In genomic region chr3:8482960-8483665, GRCh38 we compare ENCODE assay signal across 8 cellular contexts. TPM values are rescaled to one million over a fixed set of nuclear protein-coding genes. Genes with fewer than 3 reads are reported as not detected.
A peak's percentile ranks its signal among the peaks of the same experiment; 100 is the strongest.
DNase-seq lines count a peak whose midpoint lies in the region; ATAC-seq, FAIRE-seq and TF ChIP-seq lines count a peak whose summit lies in the region.

No MANE protein-coding gene starts in this region.

- TSS peak; percentile 86 for BruUV-seq in endothelial cell of umbilical vein (replicated peaks; lab: Mats Ljungman, UMichigan)

- H3K79me2 ChIP-seq in endothelial cell of umbilical vein (ENCODE audit: control insufficient read depth, insufficient read depth, low read length) = no peaks in the 10 kb centered on the region

- peak overlapping the region; percentile 15 for H3K9ac ChIP-seq in endothelial cell of umbilical vein (replicated peaks; ENCODE audit: extremely low read depth, insufficient read depth, low read length)

- H4K20me1 ChIP-seq in endothelial cell of umbilical vein (replicated peaks; ENCODE audit: control insufficient read depth, extremely low read depth, insufficient read depth, low read length) = no peaks in the 10 kb centered on the region

- H3K27ac Mint-ChIP-seq in WTC11 = no peak overlapping the region

- DNase-seq in NCI-H2029 treated with DMSO at 0.1 percent for 48 hours (lab: John Stamatoyannopoulos, UW) (peak; percentile 97), endothelial cell of umbilical vein (ENCODE audit: low read depth, low spot score) (peak; percentile 96), lung (ENCODE audit: low spot score) (peak; percentile 67), upper lobe of left lung (peak in 1 of 2 donors; percentile 44), WTC11 (ENCODE audit: low spot score) (no peak), cerebellar nuclear complex (lab: John Stamatoyannopoulos, UW) (no peak)

- POLR2A ChIA-PET in endothelial cell of umbilical vein (lab: Charles Lee) (interaction anchor here (2.0 kb wide), 1 partner anchor 18 kb away, joined by 9 read pairs; the partner anchor contains the start of gene LMCD1), WTC11 (lab: Charles Lee) (no interaction called here)

- H3K36me3 ChIP-seq in endothelial cell of umbilical vein (ENCODE audit: control insufficient read depth in 2 of 2, extremely low read depth in 1 of 2, insufficient read depth in 2 of 2, low read length in 2 of 2) (no peaks in the 10 kb centered on the region), lung (ENCODE audit: control insufficient read depth in 2 of 2, insufficient read depth in 2 of 2, low read length in 2 of 2) (no peaks in the 10 kb centered on the region), upper lobe of left lung (no peaks in the 10 kb centered on the region)

- H3K4me1 Mint-ChIP-seq in WTC11 = no peaks in the 10 kb centered on the region

- intact Hi-C loops in endothelial cell of umbilical vein (cut with micrococcal nuclease) = loop anchor here (1.0 kb wide), 3 partner anchors 18 to 39 kb away; partner anchors contain the start of gene LMCD1

- H3K4me1 ChIP-seq in endothelial cell of umbilical vein (ENCODE audit: control insufficient read depth, extremely low read depth, insufficient read depth, low read length) (peaks cover 16% of the 10 kb centered on the region), lung (ENCODE audit: control insufficient read depth in 2 of 2, insufficient read depth in 2 of 2, low read length in 2 of 2) (peaks cover 6 to 20% of the 10 kb centered on the region in 2 donors), upper lobe of left lung (peaks cover 12 to 27% (median 26%) of the 10 kb centered on the region in 4 donors)

- 35 to 71% methylated on average over 4 of the region's 4 CpGs for WGBS in lung, 2 donors
- WGBS in upper lobe of left lung, 2 donors = 38 to 40% methylated on average over 4 of the region's 4 CpGs

- H3K27me3 ChIP-seq in endothelial cell of umbilical vein (ENCODE audit: control insufficient read depth in 2 of 2, insufficient read depth in 2 of 2, low read length in 2 of 2) (no peaks in the 10 kb centered on the region), lung (ENCODE audit: control insufficient read depth, insufficient read depth) (no peaks in the 10 kb centered on the region), upper lobe of left lung (no peaks in the 10 kb centered on the region)

- TF ChIP-seq CTCF in endothelial cell of umbilical vein (IDR thresholded peaks at IDR 0.05; ENCODE audit: extremely low read depth in 1 of 2, insufficient read depth in 1 of 2, low read depth in 1 of 2, low read length in 2 of 2) = no peak
- TF ChIP-seq CTCF in lung (IDR thresholded peaks at IDR 0.05; ENCODE audit: control extremely low read depth, extremely low read depth) = no peak
- no peak for TF ChIP-seq CTCF in upper lobe of left lung (IDR thresholded peaks at IDR 0.05)
- TF ChIP-seq CTCF in WTC11 (IDR thresholded peaks at IDR 0.05) = no peak

- CTCF ChIA-PET in endothelial cell of umbilical vein (lab: Charles Lee) = interaction anchor here (0.8 to 2.6 kb wide), 11 partner anchors 12 to 287 kb away, joined by 3 to 19 read pairs (median 4); partner anchors contain the start of genes LMCD1 and OXTR
- CTCF ChIA-PET in WTC11 (lab: Charles Lee) = no interaction called here

- peaks cover 13% of the 10 kb centered on the region for H3K36me3 Mint-ChIP-seq in WTC11

- peaks cover 18% of the 10 kb centered on the region for H3K9me3 Mint-ChIP-seq in WTC11

- ATAC-seq in lung (ENCODE audit: insufficient read depth, low FRiP score) (peak; percentile 59), upper lobe of left lung (ENCODE audit: low FRiP score in 2 of 2) (peak; percentile 82 to 91), HG02798 (IDR thresholded peaks at IDR 0.05; ENCODE audit: poor library complexity, unreplicated experiment) (no peak), WTC11 (no peak), HG02852 (IDR thresholded peaks at IDR 0.05; ENCODE audit: unreplicated experiment) (no peak)

- H3K27me3 Mint-ChIP-seq in WTC11 (ENCODE audit: low read depth) = peaks cover 7% of the 10 kb centered on the region; the same call in 1 of the 2 replicates

- peak in 1 of 4 donors; percentile 23 for TF ChIP-seq EP300 in upper lobe of left lung (IDR thresholded peaks at IDR 0.05)

- H3K9me1 ChIP-seq in endothelial cell of umbilical vein (replicated peaks; ENCODE audit: control insufficient read depth, extremely low read depth, insufficient read depth, low read length) = no peaks in the 10 kb centered on the region

- TF ChIP-seq POLR2A in endothelial cell of umbilical vein (IDR thresholded peaks at IDR 0.05; ENCODE audit: low read depth, low read length) (no peak), upper lobe of left lung (IDR thresholded peaks at IDR 0.05) (no peak)

- FAIRE-seq in endothelial cell of umbilical vein (lab: Jason Lieb, UNC) = peak; percentile 91

- dilution Hi-C loops in endothelial cell of umbilical vein (cut with MboI; ENCODE audit: extremely low pct_ligation_motif_present, low sequenced_read_pairs) = no loop called here

- no peak overlapping the region for H3K4me3 Mint-ChIP-seq in WTC11

- no peak overlapping the region for H2AFZ ChIP-seq in endothelial cell of umbilical vein (ENCODE audit: low read depth, low read length)

- H3K27ac ChIP-seq in endothelial cell of umbilical vein (ENCODE audit: insufficient read depth, low read depth, low read length) (peak overlapping the region; percentile 66), lung (ENCODE audit: low read depth in 1 of 2, low read length in 1 of 2) (peak overlapping the region; percentile 61 to 90), upper lobe of left lung (peak overlapping the region; percentile 68 to 93 (median 75))

- H3K4me2 ChIP-seq in endothelial cell of umbilical vein (ENCODE audit: insufficient read depth, low read length) = no peak overlapping the region

- H3K9me3 ChIP-seq in endothelial cell of umbilical vein (replicated peaks; ENCODE audit: control insufficient read depth, insufficient read depth, low read length) = no peaks in the 10 kb centered on the region
- H3K9me3 ChIP-seq in lung (ENCODE audit: control insufficient read depth in 2 of 2, insufficient read depth in 1 of 2, low read length in 1 of 2) = no peaks in the 10 kb centered on the region
- H3K9me3 ChIP-seq in upper lobe of left lung = no peaks in the 10 kb centered on the region

- H3K4me3 ChIP-seq in endothelial cell of umbilical vein (replicated peaks in 1 of 3; ENCODE audit: insufficient read depth in 1 of 3, low read depth in 1 of 3, low read length in 3 of 3) (no peak overlapping the region), lung (no peak overlapping the region), upper lobe of left lung (no peak overlapping the region)

TF ChIP-seq in endothelial cell of umbilical vein, 7 proteins besides CTCF, POLR2A, EP300 and RAD21:
- no peak for TF ChIP-seq MAX (IDR thresholded peaks at IDR 0.05; ENCODE audit: insufficient read depth, insufficient read length)
- no peak for TF ChIP-seq MYC (IDR thresholded peaks at IDR 0.05; ENCODE audit: low read depth, low read length)
- TF ChIP-seq JUN (IDR thresholded peaks at IDR 0.05; ENCODE audit: borderline replicate concordance, insufficient read depth, insufficient read length, low read depth) = peak; percentile 75
- TF ChIP-seq POLR2AphosphoS5 (IDR thresholded peaks at IDR 0.05; ENCODE audit: insufficient read depth, low read depth, low read length) = peak; percentile 67
- TF ChIP-seq GATA2 (IDR thresholded peaks at IDR 0.05; ENCODE audit: insufficient read depth, insufficient read length, low read depth, low read length) = no peak
- peak; percentile 38 for TF ChIP-seq FOS (IDR thresholded peaks at IDR 0.05; ENCODE audit: borderline replicate concordance, insufficient read depth, low read length)

TF ChIP-seq in WTC11, 78 proteins besides CTCF, POLR2A, EP300 and RAD21 (continues in another document):
- TF ChIP-seq FOXP1 (CRISPR knock-in tag; IDR thresholded peaks at IDR 0.05; ENCODE audit: borderline replicate concordance) (no peak), GTF2I (CRISPR knock-in tag; conservative IDR thresholded peaks at IDR 0.05) (no peak), CREM (CRISPR knock-in tag; IDR thresholded peaks at IDR 0.05) (no peak), ZBTB43 (CRISPR knock-in tag; IDR thresholded peaks at IDR 0.05) (no peak), IRF2 (CRISPR knock-in tag; IDR thresholded peaks at IDR 0.05; ENCODE audit: borderline replicate concordance, low read depth) (no peak), NR1H2 (CRISPR knock-in tag; IDR thresholded peaks at IDR 0.05) (no peak), RELA (CRISPR knock-in tag; IDR thresholded peaks at IDR 0.05; ENCODE audit: borderline replicate concordance) (no peak), USF2 (CRISPR knock-in tag; IDR thresholded peaks at IDR 0.05) (no peak)

RNA-seq across cellular contexts. Expression of gene LMCD1, which starts 18.5 kb away (rescaled TPM):
- total RNA-seq in endothelial cell of umbilical vein (11.1 and 14.5 TPM in 2 replicates), lung (100 to 1,000 TPM in 1 of 2 donors, 10 to 100 TPM in 1; 95.7 to 101 TPM), upper lobe of left lung (100 to 1,000 TPM in 4 of 6 donors, 10 to 100 TPM in 2; 47.4 to 269 (median 118) TPM), WTC11 (2021) (10.6 to 12.5 TPM (median 10.9 TPM) in 3 replicates)
- polyA plus RNA-seq in endothelial cell of umbilical vein (7.6 and 11.4 TPM in 2 replicates), lung (100 to 1,000 TPM in 1 of 2 donors, 10 to 100 TPM in 1; 33.6 to 179 TPM)
- polyA plus RNA-seq in endothelial cell of umbilical vein (2011; cell fraction: cytosol; rRNA removed) = 10.9 and 12.3 TPM in 2 replicates
- 11.8 and 12.1 TPM in 2 replicates for polyA plus RNA-seq in endothelial cell of umbilical vein (2011; cell fraction: nucleus; rRNA removed)
- 11.6 and 15.5 TPM in 2 replicates for polyA plus RNA-seq in endothelial cell of umbilical vein (2012)
- polyA minus RNA-seq in endothelial cell of umbilical vein = 5.8 and 12.4 TPM in 2 replicates
- not detected for polyA minus RNA-seq in endothelial cell of umbilical vein (2011; cell fraction: cytosol; rRNA and poly(A)+ RNA removed)
- polyA minus RNA-seq in endothelial cell of umbilical vein (2011; cell fraction: nucleus; rRNA and poly(A)+ RNA removed) = 10.3 and 13.6 TPM in 2 replicates

Comparison
In these comparisons a context has a peak if more than half of its experiments do, and no peak if none do; other contexts are left out.
1. DNase-seq: peak in NCI-H2029 treated with DMSO at 0.1 percent for 48 hours (single experiment), endothelial cell of umbilical vein (single experiment) and lung (single experiment); none in WTC11 (single experiment) and cerebellar nuclear complex (0 of 2).
2. ATAC-seq: peak in lung (single experiment) and upper lobe of left lung (2 of 2); none in HG02798 (single experiment), WTC11 (single experiment) and HG02852 (single experiment).
3. Peak in every context shown above with its lines, with median percentiles within 50 percentile points of each other: H3K27ac ChIP-seq.